Comparison of ENCODE assay signal across 8 cellular contexts in the genomic region with DNA sequence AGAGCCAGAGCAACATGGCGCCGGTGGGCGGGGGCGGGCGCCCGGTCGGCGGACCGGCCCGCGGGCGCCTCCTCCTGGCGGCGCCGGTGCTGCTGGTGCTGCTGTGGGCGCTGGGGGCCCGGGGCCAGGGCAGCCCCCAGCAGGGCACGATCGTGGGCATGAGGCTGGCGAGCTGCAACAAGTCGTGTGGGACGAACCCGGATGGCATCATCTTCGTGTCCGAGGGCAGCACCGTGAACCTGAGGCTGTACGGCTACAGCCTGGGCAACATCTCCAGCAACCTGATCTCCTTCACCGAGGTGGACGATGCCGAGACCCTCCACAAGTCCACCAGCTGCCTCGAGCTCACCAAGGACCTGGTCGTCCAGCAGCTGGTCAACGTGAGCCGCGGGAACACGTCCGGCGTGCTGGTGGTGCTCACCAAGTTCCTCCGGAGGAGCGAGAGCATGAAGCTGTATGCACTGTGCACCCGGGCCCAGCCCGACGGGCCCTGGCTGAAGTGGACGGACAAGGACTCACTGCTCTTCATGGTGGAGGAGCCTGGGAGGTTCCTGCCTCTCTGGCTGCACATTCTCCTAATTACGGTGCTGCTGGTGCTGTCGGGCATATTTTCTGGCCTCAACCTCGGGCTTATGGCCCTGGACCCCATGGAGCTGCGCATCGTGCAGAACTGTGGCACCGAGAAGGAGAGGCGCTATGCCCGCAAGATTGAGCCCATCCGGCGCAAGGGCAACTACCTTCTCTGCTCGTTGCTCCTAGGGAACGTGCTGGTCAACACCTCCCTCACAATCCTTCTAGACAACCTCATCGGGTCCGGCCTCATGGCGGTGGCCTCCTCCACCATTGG. TPM values are rescaled to one million over a fixed set of nuclear protein-coding genes. Genes with fewer than 3 reads are reported as not detected.
DNase-seq lines count a peak whose midpoint lies in the region; ATAC-seq and TF ChIP-seq lines count a peak whose summit lies in the region.

No MANE protein-coding gene starts in this region.

- peak overlapping the region; percentile 71 for H3K9ac ChIP-seq in Karpas-422 (ENCODE audit: low read length)

- H3K4me3 Mint-ChIP-seq in stimulated activated naive B cell treated with anti-CD40 and anti-IgM and Interleukin-4, amounts not matched to agents 10 μg/mL and 1 μg/mL and 100 μg/mL, for 72 hours = peak overlapping the region; percentile 82 to 86

- H4K20me1 ChIP-seq in Karpas-422 (ENCODE audit: insufficient read depth, low read depth, low read length) = peaks cover 7% of the 10 kb centered on the region; the same call in 1 of the 2 replicates

- no peaks in the 10 kb centered on the region for H3K36me3 ChIP-seq in Karpas-422 (ENCODE audit: insufficient read depth, low read length)

- H3K4me2 ChIP-seq in Karpas-422 (ENCODE audit: low read depth, low read length, poor library complexity, severe bottlenecking) = peak overlapping the region; percentile 80

- H3K4me1 Mint-ChIP-seq in stimulated activated naive B cell treated with anti-CD40 and anti-IgM and Interleukin-4, amounts not matched to agents 10 μg/mL and 1 μg/mL and 100 μg/mL, for 72 hours = peaks cover 42 to 62% of the 10 kb centered on the region in 2 donors

- H2AFZ ChIP-seq in Karpas-422 (ENCODE audit: low read length) = no peak overlapping the region

- no peaks in the 10 kb centered on the region for H3K9me3 ChIP-seq in Karpas-422 (ENCODE audit: low read length)

- H3K27me3 Mint-ChIP-seq in stimulated activated naive B cell treated with anti-CD40 and anti-IgM and Interleukin-4, amounts not matched to agents 10 μg/mL and 1 μg/mL and 100 μg/mL, for 72 hours = no peaks in the 10 kb centered on the region

- H3K27ac ChIP-seq in Karpas-422 (ENCODE audit: low read length) (no peak overlapping the region), angular gyrus (ENCODE audit: low read depth, low read length) (peak overlapping the region; percentile 56)

- H3K27me3 ChIP-seq in Karpas-422 (ENCODE audit: low read length) = no peaks in the 10 kb centered on the region

- no peaks in the 10 kb centered on the region for H3K9me3 Mint-ChIP-seq in stimulated activated naive B cell treated with anti-CD40 and anti-IgM and Interleukin-4, amounts not matched to agents 10 μg/mL and 1 μg/mL and 100 μg/mL, for 72 hours

- H3K36me3 Mint-ChIP-seq in stimulated activated naive B cell treated with anti-CD40 and anti-IgM and Interleukin-4, amounts not matched to agents 10 μg/mL and 1 μg/mL and 100 μg/mL, for 72 hours = no peaks in the 10 kb centered on the region

- peak; percentile 69 to 78 for ATAC-seq in stimulated activated naive B cell treated with anti-CD40 and anti-IgM and Interleukin-4, amounts not matched to agents 10 μg/mL and 1 μg/mL and 100 μg/mL, for 72 hours (replicated peaks)

- H3K9me2 ChIP-seq in Karpas-422 (replicated peaks; ENCODE audit: insufficient read depth, low read length) = no peaks in the 10 kb centered on the region

- DNase-seq in DMS114 treated with DMSO at 0.1 percent for 48 hours (lab: John Stamatoyannopoulos, UW; ENCODE audit: unreplicated experiment) = peak; percentile 40
- no peak for DNase-seq in GM20000 (ENCODE audit: low spot score)
- no peak for DNase-seq in Karpas-422
- DNase-seq in inferior parietal cortex (ENCODE audit: extremely low spot score) = peak; percentile 23
- DNase-seq in stimulated activated naive B cell treated with anti-CD40 and anti-IgM and Interleukin-4, amounts not matched to agents 10 μg/mL and 1 μg/mL and 100 μg/mL, for 72 hours = no peak
- no peak for DNase-seq in pons (ENCODE audit: low spot score)
- DNase-seq in foreskin melanocyte = no peak

- H3K79me2 ChIP-seq in Karpas-422 (ENCODE audit: low read length) = peaks cover 35% of the 10 kb centered on the region

- peak overlapping the region; percentile 93 for H3K27ac Mint-ChIP-seq in stimulated activated naive B cell treated with anti-CD40 and anti-IgM and Interleukin-4, amounts not matched to agents 10 μg/mL and 1 μg/mL and 100 μg/mL, for 72 hours

- H3K4me1 ChIP-seq in Karpas-422 (ENCODE audit: low read length) = peaks cover 48% of the 10 kb centered on the region

- peak; percentile 71 for TF ChIP-seq CTCF in GM20000 (IDR thresholded peaks at IDR 0.05; ENCODE audit: extremely low read depth, missing control alignments)

- H3K4me3 ChIP-seq in Karpas-422 (ENCODE audit: low read length) = peak overlapping the region; percentile 72

RNA-seq across cellular contexts. Expression of gene CNNM4, which starts 0.5 kb away (rescaled TPM):
- total RNA-seq in Karpas-422 (2014; rRNA removed; shearing (Covaris generic); ENCODE audit: low replicate concordance) = 5.6 and 6.4 TPM in 2 replicates

RNA-seq across cellular contexts. Expression of gene LMAN2L, which starts 21.3 kb away (rescaled TPM):
- total RNA-seq in Karpas-422 (2014; rRNA removed; shearing (Covaris generic); ENCODE audit: low replicate concordance) = 6.3 and 23.5 TPM in 2 replicates

RNA-seq across cellular contexts. Expression of gene CNNM3, which starts 54.9 kb away (rescaled TPM):
- total RNA-seq in Karpas-422 (2014; rRNA removed; shearing (Covaris generic); ENCODE audit: low replicate concordance) = 7.0 and 7.9 TPM in 2 replicates

Comparison
In these comparisons a context has a peak if more than half of its experiments do, and no peak if none do; other contexts are left out.
1. DNase-seq: peak in DMS114 treated with DMSO at 0.1 percent for 48 hours (single experiment) and inferior parietal cortex (single experiment); none in GM20000 (single experiment), Karpas-422 (single experiment), stimulated activated naive B cell treated with anti-CD40 and anti-IgM and Interleukin-4, amounts not matched to agents 10 μg/mL and 1 μg/mL and 100 μg/mL, for 72 hours (single experiment), pons (single experiment) and foreskin melanocyte (single experiment).